17 cellular contexts compared by ENCODE assay signal in genomic region chr9:133088756-133089155, GRCh38. TPM values are rescaled to one million over a fixed set of nuclear protein-coding genes. Genes with fewer than 3 reads are reported as not detected.
"Had no signal": no experiment of that assay in that cellular context is flagged by ENCODE, and none has a peak within 500 bp of the region (broad histone marks: within the 10 kb centered on the region; RNA-seq: fewer than 3 reads in every experiment).

No MANE protein-coding gene starts in this region.

- H3K4me2 ChIP-seq: KMS-11, SK-N-SH had no signal

- H3K9me3 ChIP-seq: SK-N-SH had no signal

- H3K27ac ChIP-seq: HL-60, KMS-11, RWPE1 had no signal

- H3K4me3 ChIP-seq: K562 had no signal

- H3K27me3 Mint-ChIP-seq: IgD-negative memory B cell had no signal

- DNase-seq: MV-4-11; NCI-H1048; NCI-H2029 treated with DMSO at 0.1 percent for 48 hours; NCI-H226; NCI-H446; NCI-H526; NK-92 treated with Interleukin-12 subunit alpha and Interleukin-12 subunit beta, amount 100 ng/mL, for 24 hours; PC-3; SK-N-SH; SW 1271 had no signal

- H3K4me3 Mint-ChIP-seq: IgD-negative memory B cell had no signal

- ATAC-seq: Panc1, PC-3 had no signal

RNA-seq across cellular contexts. Expression of gene CEL, which starts 27.0 kb away (rescaled TPM):
- total RNA-seq: SK-MEL-5 had no signal
